1 cellular context compared by ENCODE assay signal in the genomic region with DNA sequence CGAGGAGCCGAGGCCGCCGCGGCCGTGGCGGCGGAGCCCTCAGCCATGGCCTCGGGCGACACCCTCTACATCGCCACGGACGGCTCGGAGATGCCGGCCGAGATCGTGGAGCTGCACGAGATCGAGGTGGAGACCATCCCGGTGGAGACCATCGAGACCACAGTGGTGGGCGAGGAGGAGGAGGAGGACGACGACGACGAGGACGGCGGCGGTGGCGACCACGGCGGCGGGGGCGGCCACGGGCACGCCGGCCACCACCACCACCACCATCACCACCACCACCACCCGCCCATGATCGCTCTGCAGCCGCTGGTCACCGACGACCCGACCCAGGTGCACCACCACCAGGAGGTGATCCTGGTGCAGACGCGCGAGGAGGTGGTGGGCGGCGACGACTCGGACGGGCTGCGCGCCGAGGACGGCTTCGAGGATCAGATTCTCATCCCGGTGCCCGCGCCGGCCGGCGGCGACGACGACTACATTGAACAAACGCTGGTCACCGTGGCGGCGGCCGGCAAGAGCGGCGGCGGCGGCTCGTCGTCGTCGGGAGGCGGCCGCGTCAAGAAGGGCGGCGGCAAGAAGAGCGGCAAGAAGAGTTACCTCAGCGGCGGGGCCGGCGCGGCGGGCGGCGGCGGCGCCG.
TF ChIP-seq lines count a peak whose summit lies in the region.

No MANE protein-coding gene starts in this region.

TF ChIP-seq in SK-N-SH treated with all-trans-retinoic acid at 6 μM for 48 hours, 23 proteins besides CTCF, POLR2A, EP300 and RAD21 (continued from another document):
- TF ChIP-seq, protein P1, sequence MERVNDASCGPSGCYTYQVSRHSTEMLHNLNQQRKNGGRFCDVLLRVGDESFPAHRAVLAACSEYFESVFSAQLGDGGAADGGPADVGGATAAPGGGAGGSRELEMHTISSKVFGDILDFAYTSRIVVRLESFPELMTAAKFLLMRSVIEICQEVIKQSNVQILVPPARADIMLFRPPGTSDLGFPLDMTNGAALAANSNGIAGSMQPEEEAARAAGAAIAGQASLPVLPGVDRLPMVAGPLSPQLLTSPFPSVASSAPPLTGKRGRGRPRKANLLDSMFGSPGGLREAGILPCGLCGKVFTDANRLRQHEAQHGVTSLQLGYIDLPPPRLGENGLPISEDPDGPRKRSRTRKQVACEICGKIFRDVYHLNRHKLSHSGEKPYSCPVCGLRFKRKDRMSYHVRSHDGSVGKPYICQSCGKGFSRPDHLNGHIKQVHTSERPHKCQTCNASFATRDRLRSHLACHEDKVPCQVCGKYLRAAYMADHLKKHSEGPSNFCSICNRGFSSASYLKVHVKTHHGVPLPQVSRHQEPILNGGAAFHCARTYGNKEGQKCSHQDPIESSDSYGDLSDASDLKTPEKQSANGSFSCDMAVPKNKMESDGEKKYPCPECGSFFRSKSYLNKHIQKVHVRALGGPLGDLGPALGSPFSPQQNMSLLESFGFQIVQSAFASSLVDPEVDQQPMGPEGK (CRISPR knock-in tag; IDR thresholded peaks at IDR 0.05; ENCODE audit: borderline replicate concordance) = no peak
- TF ChIP-seq GLIS3 (CRISPR knock-in tag; IDR thresholded peaks at IDR 0.05) (no peak), ZNF565 (CRISPR knock-in tag; conservative IDR thresholded peaks at IDR 0.05; ENCODE audit: low read depth) (no peak)
- TF ChIP-seq, protein P2, sequence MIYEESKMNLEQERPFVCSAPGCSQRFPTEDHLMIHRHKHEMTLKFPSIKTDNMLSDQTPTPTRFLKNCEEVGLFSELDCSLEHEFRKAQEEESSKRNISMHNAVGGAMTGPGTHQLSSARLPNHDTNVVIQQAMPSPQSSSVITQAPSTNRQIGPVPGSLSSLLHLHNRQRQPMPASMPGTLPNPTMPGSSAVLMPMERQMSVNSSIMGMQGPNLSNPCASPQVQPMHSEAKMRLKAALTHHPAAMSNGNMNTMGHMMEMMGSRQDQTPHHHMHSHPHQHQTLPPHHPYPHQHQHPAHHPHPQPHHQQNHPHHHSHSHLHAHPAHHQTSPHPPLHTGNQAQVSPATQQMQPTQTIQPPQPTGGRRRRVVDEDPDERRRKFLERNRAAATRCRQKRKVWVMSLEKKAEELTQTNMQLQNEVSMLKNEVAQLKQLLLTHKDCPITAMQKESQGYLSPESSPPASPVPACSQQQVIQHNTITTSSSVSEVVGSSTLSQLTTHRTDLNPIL (CRISPR knock-in tag; IDR thresholded peaks at IDR 0.05; ENCODE audit: low read depth) = no peak
